8 cellular contexts compared by ENCODE assay signal in the genomic region with DNA sequence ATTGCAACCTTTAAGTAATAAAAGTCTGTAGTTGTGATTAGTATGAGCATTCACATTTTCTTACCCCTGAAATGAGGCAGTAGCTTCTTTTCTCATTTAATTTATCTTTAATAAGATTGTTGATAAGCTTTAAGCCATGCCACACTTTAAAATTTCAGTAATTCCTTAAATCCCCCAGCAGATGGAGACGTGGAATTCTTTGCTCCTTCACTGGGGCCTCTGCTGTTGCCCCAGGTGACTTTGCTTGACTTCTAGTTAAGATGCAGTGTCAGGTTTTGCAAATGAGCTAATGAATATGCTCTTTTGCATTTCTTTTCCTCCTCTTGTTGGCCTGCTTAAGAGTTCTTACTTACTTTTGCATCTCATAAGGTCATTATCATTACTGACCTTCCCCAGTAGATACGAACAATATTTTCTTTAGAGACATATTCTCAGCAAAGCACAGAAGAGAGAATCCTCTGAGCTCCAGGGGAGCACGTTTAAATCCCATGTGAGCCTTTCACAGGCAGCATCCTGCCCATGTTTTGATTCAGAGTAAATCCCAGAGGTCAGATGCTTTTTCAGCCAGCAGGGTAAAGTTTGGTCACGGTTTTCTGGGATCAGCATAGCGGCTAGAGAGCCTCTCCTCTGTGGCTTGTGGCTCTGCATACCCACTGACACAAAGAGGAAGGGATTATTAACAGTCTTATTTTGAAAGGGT.
DNase-seq lines count a peak whose midpoint lies in the region; ATAC-seq and TF ChIP-seq lines count a peak whose summit lies in the region.

No MANE protein-coding gene starts in this region.

- H3K27ac ChIP-seq in iPS-18a (ENCODE audit: low read length) (peak overlapping the region; percentile 56), uterus (peak overlapping the region in 1 of 2 donors; percentile 0)

- no peak overlapping the region for H3K9ac ChIP-seq in iPS-18a (ENCODE audit: low read length)

- peak; percentile 60 for TF ChIP-seq CTCF in WI38 (IDR thresholded peaks at IDR 0.05; ENCODE audit: low read depth, low read length)
- peak in 3 of 4 experiments; percentile 37 to 49 (median 43) for TF ChIP-seq CTCF in uterus (IDR thresholded peaks at IDR 0.05)

- POLR2A ChIA-PET in naive thymus-derived CD8-positive, alpha-beta T cell (lab: Charles Lee), result no interaction called here

- no peaks in the 10 kb centered on the region for H3K36me3 Mint-ChIP-seq in naive thymus-derived CD8-positive, alpha-beta T cell

- no peak for TF ChIP-seq POLR2A in uterus (IDR thresholded peaks at IDR 0.05)

- DNase-seq in AG20443 (ENCODE audit: low spot score) (peak; percentile 70), HuH-7 (ENCODE audit: low spot score) (peak; percentile 27), uterus (no peak), GOT3 (lab: John Stamatoyannopoulos, UW) (no peak), dedifferentiated amniotic fluid mesenchymal stem cell (ENCODE audit: extremely low spot score) (no peak)
- no peak for DNase-seq in naive thymus-derived CD8-positive, alpha-beta T cell

- H3K27ac Mint-ChIP-seq in naive thymus-derived CD8-positive, alpha-beta T cell, result no peak overlapping the region

- H3K4me3 ChIP-seq in WI38 (ENCODE audit: low read depth, low read length), result no peak overlapping the region
- H3K4me3 ChIP-seq in iPS-18a (ENCODE audit: low read length), result peak overlapping the region; percentile 34
- no peak overlapping the region for H3K4me3 ChIP-seq in uterus

- H3K36me3 ChIP-seq in iPS-18a (ENCODE audit: control insufficient read depth, low read depth, low read length) (no peaks in the 10 kb centered on the region), uterus (no peaks in the 10 kb centered on the region)

- H3K4me1 Mint-ChIP-seq in naive thymus-derived CD8-positive, alpha-beta T cell, result no peaks in the 10 kb centered on the region

- H3K9me3 ChIP-seq in iPS-18a (ENCODE audit: control insufficient read depth, low read depth, low read length), result no peaks in the 10 kb centered on the region
- no peaks in the 10 kb centered on the region for H3K9me3 ChIP-seq in uterus

- H3K27me3 ChIP-seq in iPS-18a (ENCODE audit: control insufficient read depth, insufficient read depth, low read length), result no peaks in the 10 kb centered on the region
- H3K27me3 ChIP-seq in uterus, result no peaks in the 10 kb centered on the region

- peaks cover 0 to 6% (median 0%) of the 10 kb centered on the region in 9 donors for H3K9me3 Mint-ChIP-seq in naive thymus-derived CD8-positive, alpha-beta T cell

- H3K4me1 ChIP-seq in iPS-18a (ENCODE audit: control insufficient read depth, low read depth, low read length) (peaks cover 14% of the 10 kb centered on the region), uterus (no peaks in the 10 kb centered on the region)

- H3K4me3 Mint-ChIP-seq in naive thymus-derived CD8-positive, alpha-beta T cell, result no peak overlapping the region

- no peak for ATAC-seq in naive thymus-derived CD8-positive, alpha-beta T cell

- peaks cover 0 to 2% (median 0%) of the 10 kb centered on the region in 5 donors for H3K27me3 Mint-ChIP-seq in naive thymus-derived CD8-positive, alpha-beta T cell

- intact Hi-C loops in uterus (cut with DNase I; ENCODE audit: low total_unique reads), result no loop called here

Comparison
In these comparisons a context has a peak if more than half of its experiments do, and no peak if none do; other contexts are left out.
1. DNase-seq: peak in AG20443 (single experiment) and HuH-7 (single experiment); none in uterus (0 of 2), naive thymus-derived CD8-positive, alpha-beta T cell (0 of 10), GOT3 (single experiment) and dedifferentiated amniotic fluid mesenchymal stem cell (single experiment).